Comparison of ENCODE assay signal across 2 cellular contexts in the genomic region with DNA sequence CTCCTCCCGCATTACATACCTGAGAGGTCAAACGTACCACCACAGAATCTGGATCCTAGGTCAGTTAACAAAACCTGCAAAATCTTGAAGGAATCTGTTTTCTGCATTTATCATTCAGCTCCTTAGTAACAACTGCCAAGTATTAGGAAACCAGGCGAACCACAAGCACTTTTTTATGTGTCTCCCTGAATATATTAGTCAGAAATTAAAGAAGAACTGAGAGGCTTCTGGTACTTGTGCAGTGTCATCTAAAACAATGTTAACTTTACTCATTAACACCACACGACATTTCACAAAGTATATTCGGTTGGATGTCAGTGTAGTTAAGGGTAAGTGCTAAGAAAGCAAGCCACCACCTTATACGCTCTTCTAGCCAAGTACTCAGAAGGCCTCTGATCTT.
TF ChIP-seq lines count a peak whose summit lies in the region.

No MANE protein-coding gene starts in this region.

TF ChIP-seq in HCT116, 20 proteins besides CTCF, POLR2A, EP300 and RAD21:
- TF ChIP-seq TCF7L2 (IDR thresholded peaks at IDR 0.05; ENCODE audit: borderline replicate concordance, extremely low read depth, insufficient read depth, insufficient read length) (no peak), YY1 (IDR thresholded peaks at IDR 0.05; ENCODE audit: extremely low read depth, insufficient replicate concordance, low read depth, low read length) (no peak), CEBPB (IDR thresholded peaks at IDR 0.05; ENCODE audit: low read depth) (no peak), EZH2 (IDR thresholded peaks at IDR 0.05) (no peak), EGR1 (IDR thresholded peaks at IDR 0.05; ENCODE audit: low read depth) (no peak), SIN3A (IDR thresholded peaks at IDR 0.05; ENCODE audit: low read depth) (no peak), FOSL1 (IDR thresholded peaks at IDR 0.05; ENCODE audit: low read depth) (no peak), POLR2AphosphoS5 (IDR thresholded peaks at IDR 0.05; ENCODE audit: low read depth, low read length) (no peak)
- TF ChIP-seq, protein P1, sequence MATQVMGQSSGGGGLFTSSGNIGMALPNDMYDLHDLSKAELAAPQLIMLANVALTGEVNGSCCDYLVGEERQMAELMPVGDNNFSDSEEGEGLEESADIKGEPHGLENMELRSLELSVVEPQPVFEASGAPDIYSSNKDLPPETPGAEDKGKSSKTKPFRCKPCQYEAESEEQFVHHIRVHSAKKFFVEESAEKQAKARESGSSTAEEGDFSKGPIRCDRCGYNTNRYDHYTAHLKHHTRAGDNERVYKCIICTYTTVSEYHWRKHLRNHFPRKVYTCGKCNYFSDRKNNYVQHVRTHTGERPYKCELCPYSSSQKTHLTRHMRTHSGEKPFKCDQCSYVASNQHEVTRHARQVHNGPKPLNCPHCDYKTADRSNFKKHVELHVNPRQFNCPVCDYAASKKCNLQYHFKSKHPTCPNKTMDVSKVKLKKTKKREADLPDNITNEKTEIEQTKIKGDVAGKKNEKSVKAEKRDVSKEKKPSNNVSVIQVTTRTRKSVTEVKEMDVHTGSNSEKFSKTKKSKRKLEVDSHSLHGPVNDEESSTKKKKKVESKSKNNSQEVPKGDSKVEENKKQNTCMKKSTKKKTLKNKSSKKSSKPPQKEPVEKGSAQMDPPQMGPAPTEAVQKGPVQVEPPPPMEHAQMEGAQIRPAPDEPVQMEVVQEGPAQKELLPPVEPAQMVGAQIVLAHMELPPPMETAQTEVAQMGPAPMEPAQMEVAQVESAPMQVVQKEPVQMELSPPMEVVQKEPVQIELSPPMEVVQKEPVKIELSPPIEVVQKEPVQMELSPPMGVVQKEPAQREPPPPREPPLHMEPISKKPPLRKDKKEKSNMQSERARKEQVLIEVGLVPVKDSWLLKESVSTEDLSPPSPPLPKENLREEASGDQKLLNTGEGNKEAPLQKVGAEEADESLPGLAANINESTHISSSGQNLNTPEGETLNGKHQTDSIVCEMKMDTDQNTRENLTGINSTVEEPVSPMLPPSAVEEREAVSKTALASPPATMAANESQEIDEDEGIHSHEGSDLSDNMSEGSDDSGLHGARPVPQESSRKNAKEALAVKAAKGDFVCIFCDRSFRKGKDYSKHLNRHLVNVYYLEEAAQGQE (IDR thresholded peaks at IDR 0.05; ENCODE audit: low read depth), result no peak
- TF ChIP-seq, protein P2, sequence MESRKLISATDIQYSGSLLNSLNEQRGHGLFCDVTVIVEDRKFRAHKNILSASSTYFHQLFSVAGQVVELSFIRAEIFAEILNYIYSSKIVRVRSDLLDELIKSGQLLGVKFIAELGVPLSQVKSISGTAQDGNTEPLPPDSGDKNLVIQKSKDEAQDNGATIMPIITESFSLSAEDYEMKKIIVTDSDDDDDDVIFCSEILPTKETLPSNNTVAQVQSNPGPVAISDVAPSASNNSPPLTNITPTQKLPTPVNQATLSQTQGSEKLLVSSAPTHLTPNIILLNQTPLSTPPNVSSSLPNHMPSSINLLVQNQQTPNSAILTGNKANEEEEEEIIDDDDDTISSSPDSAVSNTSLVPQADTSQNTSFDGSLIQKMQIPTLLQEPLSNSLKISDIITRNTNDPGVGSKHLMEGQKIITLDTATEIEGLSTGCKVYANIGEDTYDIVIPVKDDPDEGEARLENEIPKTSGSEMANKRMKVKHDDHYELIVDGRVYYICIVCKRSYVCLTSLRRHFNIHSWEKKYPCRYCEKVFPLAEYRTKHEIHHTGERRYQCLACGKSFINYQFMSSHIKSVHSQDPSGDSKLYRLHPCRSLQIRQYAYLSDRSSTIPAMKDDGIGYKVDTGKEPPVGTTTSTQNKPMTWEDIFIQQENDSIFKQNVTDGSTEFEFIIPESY (IDR thresholded peaks at IDR 0.05; ENCODE audit: extremely low read depth, insufficient replicate concordance, low read length), result no peak

TF ChIP-seq in K562, 482 proteins besides CTCF, POLR2A, EP300 and RAD21:
- no peak for TF ChIP-seq MXI1 (IDR thresholded peaks at IDR 0.05; ENCODE audit: low read depth, low read length)
- TF ChIP-seq CHD4 (IDR thresholded peaks at IDR 0.05; ENCODE audit: insufficient read depth, insufficient replicate concordance, low read depth, low read length, poor library complexity, severe bottlenecking), result no peak
- TF ChIP-seq MCM3 (IDR thresholded peaks at IDR 0.05), result no peak
- TF ChIP-seq SAFB2 (IDR thresholded peaks at IDR 0.05; ENCODE audit: borderline replicate concordance, low read depth, low read length, severe bottlenecking), result no peak
- no peak for TF ChIP-seq BACH1 (tag; IDR thresholded peaks at IDR 0.05)
- no peak for TF ChIP-seq SMARCB1 (IDR thresholded peaks at IDR 0.05; ENCODE audit: insufficient read length, low read depth)
- TF ChIP-seq ZNF780A (CRISPR knock-in tag; IDR thresholded peaks at IDR 0.05), result no peak
- no peak for TF ChIP-seq MAZ (CRISPR knock-in tag; conservative IDR thresholded peaks at IDR 0.05 in 1 of 2, IDR thresholded peaks at IDR 0.05 in 1 of 2)
- TF ChIP-seq ZNF347 (CRISPR knock-in tag; IDR thresholded peaks at IDR 0.05; ENCODE audit: low read depth), result no peak
- no peak for TF ChIP-seq HDAC1 (IDR thresholded peaks at IDR 0.05)
- TF ChIP-seq FOS (IDR thresholded peaks at IDR 0.05; ENCODE audit: extremely low read depth, insufficient read length), result no peak
- no peak for TF ChIP-seq ZC3H11A (IDR thresholded peaks at IDR 0.05; ENCODE audit: low read depth, low read length)
- TF ChIP-seq FOXP1 (CRISPR knock-in tag; IDR thresholded peaks at IDR 0.05), result no peak
